Comparison of ENCODE assay signal across 1 cellular context in genomic region chr10:111063471-111063870, GRCh38.
TF ChIP-seq lines count a peak whose summit lies in the region.

No MANE protein-coding gene starts in this region.

TF ChIP-seq in IMR-90, 13 proteins besides CTCF, POLR2A, EP300 and RAD21:
- no peak for TF ChIP-seq USF2 (IDR thresholded peaks at IDR 0.05; ENCODE audit: low read depth, low read length)
- no peak for TF ChIP-seq CEBPB (IDR thresholded peaks at IDR 0.05; ENCODE audit: low read depth, low read length)
- no peak for TF ChIP-seq NFE2L2 (IDR thresholded peaks at IDR 0.05; ENCODE audit: low read depth, low read length)
- no peak for TF ChIP-seq MAFK (IDR thresholded peaks at IDR 0.05; ENCODE audit: low read depth, low read length)
- TF ChIP-seq CHD1 (IDR thresholded peaks at IDR 0.05; ENCODE audit: low read depth, low read length): no peak
- TF ChIP-seq MXI1 (IDR thresholded peaks at IDR 0.05; ENCODE audit: borderline replicate concordance, low read depth, low read length): no peak
- no peak for TF ChIP-seq MAZ (IDR thresholded peaks at IDR 0.05; ENCODE audit: borderline replicate concordance, low read depth, low read length)
